In genomic region chr2:86430368-86430767, GRCh38 we compare ENCODE assay signal across 39 cellular contexts.
"Had no signal": no experiment of that assay in that cellular context is flagged by ENCODE, and none has a peak within 500 bp of the region (broad histone marks: within the 10 kb centered on the region; RNA-seq: fewer than 3 reads in every experiment).

No MANE protein-coding gene starts in this region.

- H3K4me1 Mint-ChIP-seq: activated naive CD4-positive, alpha-beta T cell treated with anti-CD3 and anti-CD28 coated beads, Interleukin-2, amount 10 ng/mL, durations not matched to agents 7 days and 5 days; activated naive CD4-positive, alpha-beta T cell treated with anti-CD3 and anti-CD28 coated beads, Interleukin-2, amount 50 U/mL, for 24 hours; activated naive CD8-positive, alpha-beta T cell treated with anti-CD3 and anti-CD28 coated beads for 36 hours; activated naive CD8-positive, alpha-beta T cell treated with anti-CD3 and anti-CD28 coated beads, Interleukin-2, amount 10 ng/mL, durations not matched to agents 7 days and 5 days; activated naive CD8-positive, alpha-beta T cell treated with anti-CD3 and anti-CD28 coated beads, Interleukin-2, amount 50 U/mL, for 24 hours; activated T-helper 17 cell treated with anti-CD3 and anti-CD28 coated beads, Interleukin-2, amount 50 U/mL, for 72 hours; central memory CD8-positive, alpha-beta T cell had no signal

- H3K27ac ChIP-seq: adrenal gland, ascending aorta, body of pancreas, brain microvascular endothelial cell, breast epithelium, cardiac muscle cell had no signal

- FAIRE-seq: astrocyte, bronchial epithelial cell, colon had no signal

- H3K36me3 ChIP-seq: adrenal gland, ascending aorta, brain microvascular endothelial cell, breast epithelium, cardiac muscle cell had no signal

- ATAC-seq: activated naive CD4-positive, alpha-beta T cell treated with anti-CD3 and anti-CD28 coated beads, Interleukin-2, amount 50 U/mL, for 72 hours; activated naive CD8-positive, alpha-beta T cell treated with anti-CD3 and anti-CD28 coated beads, Interleukin-2, amount 50 U/mL, for 24 hours; activated T-cell treated with anti-CD3 and anti-CD28 coated beads, Interleukin-2, amount 50 U/mL, for 4 hours; activated T-cell treated with anti-CD3 and anti-CD28 coated beads, Interleukin-2, amount 50 U/mL, for 72 hours; activated T-helper 17 cell treated with anti-CD3 and anti-CD28 coated beads, Interleukin-2, amount 50 U/mL, for 72 hours; body of pancreas had no signal

- H3K9me3 Mint-ChIP-seq: activated T-helper 17 cell treated with anti-CD3 and anti-CD28 coated beads, Interleukin-2, amount 50 U/mL, for 72 hours; central memory CD8-positive, alpha-beta T cell had no signal

- H3K4me3 ChIP-seq: adrenal gland, ascending aorta, body of pancreas, breast epithelium, cardiac muscle cell had no signal

- H3K4me1 ChIP-seq: adrenal gland, ascending aorta, body of pancreas, breast epithelium had no signal

- H3K4me3 Mint-ChIP-seq: activated naive CD4-positive, alpha-beta T cell treated with anti-CD3 and anti-CD28 coated beads for 36 hours; activated naive CD4-positive, alpha-beta T cell treated with anti-CD3 and anti-CD28 coated beads, Interleukin-2, amount 10 ng/mL, durations not matched to agents 7 days and 5 days; activated naive CD4-positive, alpha-beta T cell treated with anti-CD3 and anti-CD28 coated beads, Interleukin-2, amount 50 U/mL, for 24 hours; activated naive CD8-positive, alpha-beta T cell; activated naive CD8-positive, alpha-beta T cell treated with anti-CD3 and anti-CD28 coated beads for 36 hours; activated naive CD8-positive, alpha-beta T cell treated with anti-CD3 and anti-CD28 coated beads, Interleukin-2, amount 10 ng/mL, durations not matched to agents 7 days and 5 days; activated naive CD8-positive, alpha-beta T cell treated with anti-CD3 and anti-CD28 coated beads, Interleukin-2, amount 50 U/mL, for 24 hours; activated T-cell treated with anti-CD3 and anti-CD28 coated beads, Interleukin-2, amount 50 U/mL, for 4 hours; activated T-cell treated with anti-CD3 and anti-CD28 coated beads, Interleukin-2, amount 50 U/mL, for 72 hours; activated T-helper 1 cell treated with anti-CD3 and anti-CD28 coated beads, Interleukin-12 subunit alpha, Interleukin-12 subunit beta, Interleukin-2, Interleukin-4 antibody, amounts not matched to agents 30 ng/mL and 10 ng/mL and 1 ng/mL, durations not matched to agents 14 hours and 24 hours and 36 hours; activated T-helper 17 cell treated with anti-CD3 and anti-CD28 coated beads, Interleukin-2, amount 50 U/mL, for 72 hours; brain; central memory CD8-positive, alpha-beta T cell had no signal

- H3K27me3 ChIP-seq: adrenal gland, ascending aorta, body of pancreas, breast epithelium had no signal

- H3K9me3 ChIP-seq: body of pancreas had no signal

- H3K36me3 Mint-ChIP-seq: activated naive CD4-positive, alpha-beta T cell treated with anti-CD3 and anti-CD28 coated beads, Interleukin-2, amount 10 ng/mL, durations not matched to agents 7 days and 5 days; activated naive CD4-positive, alpha-beta T cell treated with anti-CD3 and anti-CD28 coated beads, Interleukin-2, amount 50 U/mL, for 24 hours; activated naive CD8-positive, alpha-beta T cell treated with anti-CD3 and anti-CD28 coated beads for 36 hours; activated naive CD8-positive, alpha-beta T cell treated with anti-CD3 and anti-CD28 coated beads, Interleukin-2, amount 10 ng/mL, durations not matched to agents 7 days and 5 days; brain had no signal

- H3K27ac Mint-ChIP-seq: activated naive CD4-positive, alpha-beta T cell treated with anti-CD3 and anti-CD28 coated beads for 36 hours; activated naive CD4-positive, alpha-beta T cell treated with anti-CD3 and anti-CD28 coated beads, Interleukin-2, amount 10 ng/mL, durations not matched to agents 7 days and 5 days; activated naive CD4-positive, alpha-beta T cell treated with anti-CD3 and anti-CD28 coated beads, Interleukin-2, amount 50 U/mL, for 24 hours; activated naive CD4-positive, alpha-beta T cell treated with anti-CD3 and anti-CD28 coated beads, Interleukin-2, amount 50 U/mL, for 72 hours; activated naive CD8-positive, alpha-beta T cell; activated naive CD8-positive, alpha-beta T cell treated with anti-CD3 and anti-CD28 coated beads for 36 hours; activated naive CD8-positive, alpha-beta T cell treated with anti-CD3 and anti-CD28 coated beads, Interleukin-2, amount 10 ng/mL, durations not matched to agents 7 days and 5 days; activated naive CD8-positive, alpha-beta T cell treated with anti-CD3 and anti-CD28 coated beads, Interleukin-2, amount 50 U/mL, for 24 hours; activated T-cell treated with anti-CD3 and anti-CD28 coated beads, Interleukin-2, amount 50 U/mL, for 72 hours; activated T-helper 1 cell treated with anti-CD3 and anti-CD28 coated beads, Interleukin-12 subunit alpha, Interleukin-12 subunit beta, Interleukin-2, Interleukin-4 antibody, amounts not matched to agents 30 ng/mL and 10 ng/mL and 1 ng/mL, durations not matched to agents 14 hours and 24 hours and 36 hours; activated T-helper 17 cell treated with anti-CD3 and anti-CD28 coated beads, Interleukin-2, amount 50 U/mL, for 72 hours; activated T-helper 2 cell treated with anti-CD3 and anti-CD28 coated beads, Interferon-gamma antibody, Interleukin-2, Interleukin-4, amounts not matched to agents 10 μg/mL and 5 μg/mL and 100 μg/mL, durations not matched to agents 14 hours and 24 hours and 36 hours; brain had no signal

- H3K27me3 Mint-ChIP-seq: activated naive CD4-positive, alpha-beta T cell treated with anti-CD3 and anti-CD28 coated beads, Interleukin-2, amount 50 U/mL, for 24 hours; activated naive CD8-positive, alpha-beta T cell had no signal

- DNase-seq: activated effector memory CD4-positive, alpha-beta T cell treated with anti-CD3 and anti-CD28 coated beads, Interleukin-2, amount 50 U/mL, for 16 hours; activated effector memory CD4-positive, alpha-beta T cell treated with Interleukin-2 at 50 U/mL for 16 hours; activated gamma-delta T cell; activated gamma-delta T cell treated with Interleukin-2 at 50 U/mL for 16 hours; activated naive CD4-positive, alpha-beta T cell; activated naive CD4-positive, alpha-beta T cell treated with anti-CD3 and anti-CD28 coated beads for 36 hours; activated naive CD4-positive, alpha-beta T cell treated with anti-CD3 and anti-CD28 coated beads, Interleukin-2, amount 10 ng/mL, durations not matched to agents 7 days and 5 days; activated naive CD4-positive, alpha-beta T cell treated with anti-CD3 and anti-CD28 coated beads, Interleukin-2, amount 50 U/mL, for 16 hours; activated naive CD4-positive, alpha-beta T cell treated with Interleukin-2 at 50 U/mL for 16 hours; activated naive CD8-positive, alpha-beta T cell treated with anti-CD3 and anti-CD28 coated beads for 36 hours; activated naive CD8-positive, alpha-beta T cell treated with anti-CD3 and anti-CD28 coated beads, Interleukin-2, amount 10 ng/mL, durations not matched to agents 7 days and 5 days; activated naive CD8-positive, alpha-beta T cell treated with anti-CD3 and anti-CD28 coated beads, Interleukin-2, amount 50 U/mL, for 24 hours; activated T-cell treated with anti-CD3 and anti-CD28 coated beads, Interleukin-2, amount 50 U/mL, for 4 hours; activated T-cell treated with anti-CD3 and anti-CD28 coated beads, Interleukin-2, amount 50 U/mL, for 48 hours; activated T-cell treated with anti-CD3 and anti-CD28 coated beads, Interleukin-2, amount 50 U/mL, for 72 hours; adrenal gland; amniotic stem cell; amygdala; anterior cingulate cortex; aorta; body of pancreas; brain microvascular endothelial cell; caudate nucleus; central memory CD4-positive, alpha-beta T cell; cerebellar nuclear complex had no signal
